ENCODE assay signal across 1 cellular context in genomic region chr5:83076742-83077661, GRCh38.
TF ChIP-seq lines count a peak whose summit lies in the region.

A gene with protein sequence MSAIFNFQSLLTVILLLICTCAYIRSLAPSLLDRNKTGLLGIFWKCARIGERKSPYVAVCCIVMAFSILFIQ (minus strand): TSS chr5:83077394. CDS start chr5:83077323, 71 bp downstream.
TSS of gene XRCC4 (plus strand) at chr5:83077547. CDS start at chr5:83104920, 27,373 bp downstream.

TF ChIP-seq in HepG2, 621 proteins besides CTCF, POLR2A, EP300 and RAD21 (continued from another document):
- TF ChIP-seq NFAT5 (CRISPR knock-in tag; IDR thresholded peaks at IDR 0.05) (no peak), ZNF431 (CRISPR knock-in tag; IDR thresholded peaks at IDR 0.05; ENCODE audit: borderline replicate concordance, low read depth) (no peak), ZNF264 (CRISPR knock-in tag; IDR thresholded peaks at IDR 0.05) (no peak), TSC22D2 (CRISPR knock-in tag; IDR thresholded peaks at IDR 0.05; ENCODE audit: borderline replicate concordance) (no peak; the same call in 1 of the 2 replicates), ZNF292 (CRISPR knock-in tag; IDR thresholded peaks at IDR 0.05; ENCODE audit: borderline replicate concordance, low read depth) (peak; percentile 37; the same call in 1 of the 2 replicates), FOXA3 (CRISPR knock-in tag; IDR thresholded peaks at IDR 0.05) (no peak), FOXM1 (CRISPR knock-in tag; IDR thresholded peaks at IDR 0.05) (no peak), RNF2 (conservative IDR thresholded peaks at IDR 0.05; ENCODE audit: low read depth) (no peak; the same call in 1 of the 2 replicates), PCBP2 (optimal IDR thresholded peaks at IDR 0.05; ENCODE audit: low read depth, low read length, poor library complexity, severe bottlenecking) (no peak), NR2F1 (CRISPR knock-in tag; IDR thresholded peaks at IDR 0.05) (no peak), ZNF44 (CRISPR knock-in tag; IDR thresholded peaks at IDR 0.05) (no peak; the same call in 1 of the 2 replicates), ZNF468 (CRISPR knock-in tag; IDR thresholded peaks at IDR 0.05) (no peak), ZNF563 (CRISPR knock-in tag; IDR thresholded peaks at IDR 0.05) (0 out of 2 replicates have a peak, but pooled peaks have one; percentile 40), ZNF30 (CRISPR knock-in tag; IDR thresholded peaks at IDR 0.05) (no peak; the same call in 1 of the 2 replicates), HMG20B (CRISPR knock-in tag; conservative IDR thresholded peaks at IDR 0.05) (no peak), HNF4A (CRISPR knock-in tag; IDR thresholded peaks at IDR 0.05) (peak; percentile 45), CHD4 (IDR thresholded peaks at IDR 0.05; ENCODE audit: borderline replicate concordance, low read length) (no peak), ZBTB7B (CRISPR knock-in tag; IDR thresholded peaks at IDR 0.05) (no peak), ZNF234 (CRISPR knock-in tag; conservative IDR thresholded peaks at IDR 0.05) (no peak), ZNF607 (CRISPR knock-in tag; IDR thresholded peaks at IDR 0.05; ENCODE audit: borderline replicate concordance) (peak; percentile 75; the same call in 1 of the 2 replicates), HDAC1 (CRISPR knock-in tag; IDR thresholded peaks at IDR 0.05) (0 out of 2 replicates have a peak, but pooled peaks have one; percentile 39), PAX8 (CRISPR knock-in tag; IDR thresholded peaks at IDR 0.05; ENCODE audit: borderline replicate concordance) (no peak), SP5 (CRISPR knock-in tag; IDR thresholded peaks at IDR 0.05; ENCODE audit: borderline replicate concordance, low read depth) (no peak), ZNF282 (IDR thresholded peaks at IDR 0.05; ENCODE audit: partially characterized antibody) (no peak), ZC3H13 (CRISPR knock-in tag; IDR thresholded peaks at IDR 0.05) (no peak), GATAD2A (CRISPR knock-in tag; IDR thresholded peaks at IDR 0.05) (no peak; the same call in 1 of the 2 replicates), U2AF2 (IDR thresholded peaks at IDR 0.05; ENCODE audit: low read depth, low read length) (no peak), PITX1 (CRISPR knock-in tag; IDR thresholded peaks at IDR 0.05) (0 out of 2 replicates have a peak, but pooled peaks have one; percentile 41), CCDC6 (CRISPR knock-in tag; IDR thresholded peaks at IDR 0.05) (no peak), ZNF34 (CRISPR knock-in tag; IDR thresholded peaks at IDR 0.05; ENCODE audit: borderline replicate concordance) (no peak), ZNF546 (CRISPR knock-in tag; conservative IDR thresholded peaks at IDR 0.05) (no peak), HMGXB4 (CRISPR knock-in tag; IDR thresholded peaks at IDR 0.05; ENCODE audit: borderline replicate concordance in 1 of 2, low read depth in 1 of 2) (peak; percentile 29 to 34; a peak in 1 of 4 replicates), ZNF83 (CRISPR knock-in tag; IDR thresholded peaks at IDR 0.05; ENCODE audit: borderline replicate concordance) (no peak), HDAC6 (IDR thresholded peaks at IDR 0.05; ENCODE audit: low read depth, low read length) (no peak), ELF1 (CRISPR knock-in tag; IDR thresholded peaks at IDR 0.05) (peak; percentile 96), NR0B2 (CRISPR knock-in tag; IDR thresholded peaks at IDR 0.05) (0 out of 2 replicates have a peak, but pooled peaks have one; percentile 46), ZSCAN31 (CRISPR knock-in tag; IDR thresholded peaks at IDR 0.05; ENCODE audit: low read depth) (peak; percentile 62; the same call in 1 of the 2 replicates), GLI4 (CRISPR knock-in tag; IDR thresholded peaks at IDR 0.05; ENCODE audit: borderline replicate concordance) (no peak), ZFAT (CRISPR knock-in tag; conservative IDR thresholded peaks at IDR 0.05) (no peak), THAP8 (CRISPR knock-in tag; IDR thresholded peaks at IDR 0.05; ENCODE audit: borderline replicate concordance) (no peak)
- TF ChIP-seq, protein P1, sequence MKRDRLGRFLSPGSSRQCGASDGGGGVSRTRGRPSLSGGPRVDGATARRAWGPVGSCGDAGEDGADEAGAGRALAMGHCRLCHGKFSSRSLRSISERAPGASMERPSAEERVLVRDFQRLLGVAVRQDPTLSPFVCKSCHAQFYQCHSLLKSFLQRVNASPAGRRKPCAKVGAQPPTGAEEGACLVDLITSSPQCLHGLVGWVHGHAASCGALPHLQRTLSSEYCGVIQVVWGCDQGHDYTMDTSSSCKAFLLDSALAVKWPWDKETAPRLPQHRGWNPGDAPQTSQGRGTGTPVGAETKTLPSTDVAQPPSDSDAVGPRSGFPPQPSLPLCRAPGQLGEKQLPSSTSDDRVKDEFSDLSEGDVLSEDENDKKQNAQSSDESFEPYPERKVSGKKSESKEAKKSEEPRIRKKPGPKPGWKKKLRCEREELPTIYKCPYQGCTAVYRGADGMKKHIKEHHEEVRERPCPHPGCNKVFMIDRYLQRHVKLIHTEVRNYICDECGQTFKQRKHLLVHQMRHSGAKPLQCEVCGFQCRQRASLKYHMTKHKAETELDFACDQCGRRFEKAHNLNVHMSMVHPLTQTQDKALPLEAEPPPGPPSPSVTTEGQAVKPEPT (CRISPR knock-in tag; IDR thresholded peaks at IDR 0.05; ENCODE audit: low read depth) = no peak
- TF ChIP-seq, protein P2, sequence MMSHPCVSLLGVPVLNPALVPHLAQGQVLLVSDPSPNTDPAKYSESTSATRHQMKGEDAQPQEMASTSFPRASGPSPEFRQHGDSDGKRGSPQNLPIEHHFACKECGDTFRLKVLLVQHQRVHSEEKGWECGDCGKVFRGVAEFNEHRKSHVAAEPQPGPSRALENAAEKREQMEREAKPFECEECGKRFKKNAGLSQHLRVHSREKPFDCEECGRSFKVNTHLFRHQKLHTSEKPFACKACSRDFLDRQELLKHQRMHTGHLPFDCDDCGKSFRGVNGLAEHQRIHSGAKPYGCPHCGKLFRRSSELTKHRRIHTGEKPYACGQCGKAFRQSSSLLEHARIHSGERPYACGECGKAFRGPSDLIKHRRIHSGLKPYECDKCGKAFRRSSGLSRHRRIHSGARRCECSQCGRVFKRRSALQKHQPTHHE (CRISPR knock-in tag; IDR thresholded peaks at IDR 0.05; ENCODE audit: borderline replicate concordance) = no peak
- TF ChIP-seq, protein P3, sequence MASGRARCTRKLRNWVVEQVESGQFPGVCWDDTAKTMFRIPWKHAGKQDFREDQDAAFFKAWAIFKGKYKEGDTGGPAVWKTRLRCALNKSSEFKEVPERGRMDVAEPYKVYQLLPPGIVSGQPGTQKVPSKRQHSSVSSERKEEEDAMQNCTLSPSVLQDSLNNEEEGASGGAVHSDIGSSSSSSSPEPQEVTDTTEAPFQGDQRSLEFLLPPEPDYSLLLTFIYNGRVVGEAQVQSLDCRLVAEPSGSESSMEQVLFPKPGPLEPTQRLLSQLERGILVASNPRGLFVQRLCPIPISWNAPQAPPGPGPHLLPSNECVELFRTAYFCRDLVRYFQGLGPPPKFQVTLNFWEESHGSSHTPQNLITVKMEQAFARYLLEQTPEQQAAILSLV (CRISPR knock-in tag; IDR thresholded peaks at IDR 0.05; ENCODE audit: borderline replicate concordance) = peak; percentile 90; the same call in 1 of the 2 replicates
- TF ChIP-seq, protein P4, sequence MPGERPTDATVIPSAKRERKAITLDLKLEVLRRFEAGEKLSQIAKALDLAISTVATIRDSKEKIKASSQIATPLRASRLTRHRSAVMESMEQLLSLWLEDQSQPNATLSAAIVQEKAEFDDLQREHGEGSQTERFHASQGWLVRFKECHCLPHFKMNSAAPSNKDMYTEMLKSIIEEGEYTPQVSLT (CRISPR knock-in tag; IDR thresholded peaks at IDR 0.05; ENCODE audit: borderline replicate concordance, low read depth) = no peak
